Comparison of ENCODE assay signal across 10 cellular contexts in genomic region chr19:41893899-41894298, GRCh38. TPM values are rescaled to one million over a fixed set of nuclear protein-coding genes. Genes with fewer than 3 reads are reported as not detected.
DNase-seq lines count a peak whose midpoint lies in the region; ATAC-seq and TF ChIP-seq lines count a peak whose summit lies in the region.
"Had no signal": no experiment of that assay in that cellular context is flagged by ENCODE, and none has a peak within 500 bp of the region (broad histone marks: within the 10 kb centered on the region; RNA-seq: fewer than 3 reads in every experiment).

No MANE protein-coding gene starts in this region.

- TF ChIP-seq CTCF in spleen (IDR thresholded peaks at IDR 0.05 in 8 of 11, conservative IDR thresholded peaks at IDR 0.05 in 3 of 11): no peak

- H3K4me3 Mint-ChIP-seq in activated naive CD4-positive, alpha-beta T cell treated with anti-CD3 and anti-CD28 coated beads, Interleukin-2, amount 10 ng/mL, durations not matched to agents 7 days and 5 days: no peak overlapping the region
- peak overlapping the region in 1 of 2 donors; percentile 7 for H3K4me3 Mint-ChIP-seq in stimulated activated naive CD8-positive, alpha-beta T cell treated with anti-CD3 and anti-CD28 coated beads, Interleukin-15, amount 100 ng/mL, for 72 hours

- peaks cover 57% of the 10 kb centered on the region for H3K36me3 Mint-ChIP-seq in activated naive CD4-positive, alpha-beta T cell treated with anti-CD3 and anti-CD28 coated beads, Interleukin-2, amount 10 ng/mL, durations not matched to agents 7 days and 5 days

- H3K36me3 ChIP-seq in spleen: peaks cover 11 to 96% (median 76%) of the 10 kb centered on the region in 6 donors

- H3K9me3 ChIP-seq in spleen: no peaks in the 10 kb centered on the region

- WGBS in spleen, 5 donors: 68 to 72% (median 69%) methylated on average over 4 to 6 of the region's 6 CpGs

- H3K4me3 ChIP-seq in spleen: no peak overlapping the region

- TF ChIP-seq POLR2A in spleen (IDR thresholded peaks at IDR 0.05): no peak

- CTCF ChIA-PET in activated naive CD4-positive, alpha-beta T cell treated with anti-CD3 and anti-CD28 coated beads, Interleukin-2, amount 10 ng/mL, durations not matched to agents 7 days and 5 days (lab: Charles Lee): no interaction called here

- peak overlapping the region in 2 of 8 donors; percentile 13 to 25 for H3K27ac ChIP-seq in spleen

- H3K9me3 Mint-ChIP-seq in activated naive CD4-positive, alpha-beta T cell treated with anti-CD3 and anti-CD28 coated beads, Interleukin-2, amount 10 ng/mL, durations not matched to agents 7 days and 5 days: no peaks in the 10 kb centered on the region
- no peaks in the 10 kb centered on the region for H3K9me3 Mint-ChIP-seq in stimulated activated naive CD8-positive, alpha-beta T cell treated with anti-CD3 and anti-CD28 coated beads, Interleukin-15, amount 100 ng/mL, for 72 hours

- peaks cover 0 to 85% (median 37%) of the 10 kb centered on the region in 6 donors for H3K4me1 ChIP-seq in spleen

- H3K27me3 ChIP-seq in spleen (replicated peaks in 1 of 7): no peaks in the 10 kb centered on the region

- H3K4me1 Mint-ChIP-seq in activated naive CD4-positive, alpha-beta T cell treated with anti-CD3 and anti-CD28 coated beads, Interleukin-2, amount 10 ng/mL, durations not matched to agents 7 days and 5 days: peaks cover 47% of the 10 kb centered on the region
- H3K4me1 Mint-ChIP-seq in stimulated activated naive CD8-positive, alpha-beta T cell treated with anti-CD3 and anti-CD28 coated beads, Interleukin-15, amount 100 ng/mL, for 72 hours: peaks cover 89% of the 10 kb centered on the region

- ATAC-seq in stimulated activated naive CD8-positive, alpha-beta T cell treated with anti-CD3 and anti-CD28 coated beads, Interleukin-15, amount 100 ng/mL, for 72 hours: peak; percentile 59
- ATAC-seq in HG03159 (IDR thresholded peaks at IDR 0.05; ENCODE audit: unreplicated experiment): no peak

- peak; percentile 49 for DNase-seq in activated naive CD4-positive, alpha-beta T cell treated with anti-CD3 and anti-CD28 coated beads, Interleukin-2, amount 10 ng/mL, durations not matched to agents 7 days and 5 days
- no peak for DNase-seq in activated naive CD4-positive, alpha-beta T cell treated with Interleukin-2 at 50 U/mL for 16 hours
- DNase-seq in OCI-M1 (lab: John Stamatoyannopoulos, UW): peak; percentile 47
- DNase-seq in cerebellar cortex (ENCODE audit: low spot score): peak; percentile 33
- no peak for DNase-seq in stimulated activated naive CD8-positive, alpha-beta T cell treated with anti-CD3 and anti-CD28 coated beads, Interleukin-15, amount 100 ng/mL, for 72 hours
- no peak for DNase-seq in SKM-1 (lab: John Stamatoyannopoulos, UW; ENCODE audit: unreplicated experiment)
- no peak for DNase-seq in spleen
- DNase-seq: caudate nucleus had no signal

- peak overlapping the region; percentile 74 for H3K27ac Mint-ChIP-seq in activated naive CD4-positive, alpha-beta T cell treated with anti-CD3 and anti-CD28 coated beads, Interleukin-2, amount 10 ng/mL, durations not matched to agents 7 days and 5 days
- H3K27ac Mint-ChIP-seq in stimulated activated naive CD8-positive, alpha-beta T cell treated with anti-CD3 and anti-CD28 coated beads, Interleukin-15, amount 100 ng/mL, for 72 hours: peak overlapping the region; percentile 14 to 47

- H3K27me3 Mint-ChIP-seq in activated naive CD4-positive, alpha-beta T cell treated with anti-CD3 and anti-CD28 coated beads, Interleukin-2, amount 10 ng/mL, durations not matched to agents 7 days and 5 days: no peaks in the 10 kb centered on the region
- no peaks in the 10 kb centered on the region for H3K27me3 Mint-ChIP-seq in stimulated activated naive CD8-positive, alpha-beta T cell treated with anti-CD3 and anti-CD28 coated beads, Interleukin-15, amount 100 ng/mL, for 72 hours

- intact Hi-C loops in spleen (cut with DNase I; ENCODE audit: low total_unique reads): no loop called here

RNA-seq across cellular contexts. Expression of gene ARHGEF1, which starts 10.9 kb away (rescaled TPM):
- total RNA-seq in spleen: 100 to 1,000 TPM; 238 to 473 (median 382) TPM
- 100 to 1,000 TPM; 314 to 543 (median 478) TPM for polyA plus RNA-seq in spleen

RNA-seq across cellular contexts. Expression of gene CD79A, which starts 16.8 kb away (rescaled TPM):
- total RNA-seq in spleen: 100 to 1,000 TPM; 222 to 361 (median 269) TPM
- polyA plus RNA-seq in spleen: 1,000 to 10,000 TPM in 1 of 3 donors, 100 to 1,000 TPM in 2; 748 to 1,033 (median 986) TPM

RNA-seq across cellular contexts. Expression of gene RPS19, which starts 33.8 kb away (rescaled TPM):
- 1,000 to 10,000 TPM in 4 of 7 donors, 100 to 1,000 TPM in 3; 744 to 2,126 (median 1,870) TPM for total RNA-seq in spleen
- polyA plus RNA-seq in spleen: 1,000 to 10,000 TPM; 5,153 to 8,491 (median 7,946) TPM

RNA-seq across cellular contexts. Expression of gene ERFL, which starts 34.4 kb away (rescaled TPM):
- 1 to 10 TPM in 5 of 7 donors, under 1 TPM in 2; 0.46 to 3.0 (median 1.6) TPM for total RNA-seq in spleen
- polyA plus RNA-seq in spleen: 1 to 10 TPM; 2.2 to 2.4 (median 2.2) TPM

RNA-seq across cellular contexts. Expression of gene DMRTC2, which starts 49.1 kb away (rescaled TPM):
- not detected for total RNA-seq in spleen
- not detected for polyA plus RNA-seq in spleen
- total RNA-seq: omental fat pad had no signal

Comparison
In these comparisons a context has a peak if more than half of its experiments do, and no peak if none do; other contexts are left out.
1. DNase-seq: peak in activated naive CD4-positive, alpha-beta T cell treated with anti-CD3 and anti-CD28 coated beads, Interleukin-2, amount 10 ng/mL, durations not matched to agents 7 days and 5 days (single experiment), OCI-M1 (single experiment) and cerebellar cortex (single experiment); none in activated naive CD4-positive, alpha-beta T cell treated with Interleukin-2 at 50 U/mL for 16 hours (single experiment), stimulated activated naive CD8-positive, alpha-beta T cell treated with anti-CD3 and anti-CD28 coated beads, Interleukin-15, amount 100 ng/mL, for 72 hours (0 of 2), SKM-1 (single experiment) and spleen (single experiment).